ENCODE assay signal across 19 cellular contexts in genomic region chr9:124019771-124020519, GRCh38. TPM values are rescaled to one million over a fixed set of nuclear protein-coding genes. Genes with fewer than 3 reads are reported as not detected.
DNase-seq lines count a peak whose midpoint lies in the region; ATAC-seq, FAIRE-seq and TF ChIP-seq lines count a peak whose summit lies in the region.
"Had no signal": no experiment of that assay in that cellular context is flagged by ENCODE, and none has a peak within 500 bp of the region (broad histone marks: within the 10 kb centered on the region; RNA-seq: fewer than 3 reads in every experiment).

No MANE protein-coding gene starts in this region.

- no peak overlapping the region for H3K9ac ChIP-seq in neuronal stem cell (ENCODE audit: low read depth, low read length, poor library complexity)

- no peak overlapping the region for H2BK120ac ChIP-seq in neuronal stem cell (ENCODE audit: low read depth, low read length)

- H4K91ac ChIP-seq in neuronal stem cell (ENCODE audit: low read depth, low read length, poor library complexity), result no peak overlapping the region

- H4K8ac ChIP-seq in neuronal stem cell (ENCODE audit: low read depth, low read length), result no peak overlapping the region

- H3K9me3 Mint-ChIP-seq in brain (peaks cover 0 to 14% (median 0%) of the 10 kb centered on the region in 5 experiments), endothelial cell (ENCODE audit: unreplicated experiment) (no peaks in the 10 kb centered on the region)
- H3K9me3 Mint-ChIP-seq in CD8-positive, alpha-beta T cell, result no peaks in the 10 kb centered on the region

- intact Hi-C loops in CD8-positive, alpha-beta T cell (cut with DNase I, micrococcal nuclease), result no loop called here

- no peak for DNase-seq in GM12892 (ENCODE audit: insufficient read length)
- peak; percentile 8 for DNase-seq in NB4 (ENCODE audit: low read depth)
- no peak for DNase-seq in neuronal stem cell (ENCODE audit: low spot score)
- no peak for DNase-seq in hippocampal formation (lab: John Stamatoyannopoulos, UW)
- DNase-seq in endothelial cell (ENCODE audit: low spot score), result no peak
- no peak for DNase-seq in CD8-positive, alpha-beta T cell
- no peak for DNase-seq in anterior cingulate cortex (lab: John Stamatoyannopoulos, UW)
- DNase-seq: CD4-positive, CD25-positive, alpha-beta regulatory T cell; DMS79; Kasumi-1; MM.1S; NCI-H1105; NCI-H1694; NCI-H446; NCI-H748 treated with DMSO at 0.1 percent for 48 hours; PC-3 had no signal

- peak overlapping the region; percentile 36 for H2AK5ac ChIP-seq in neuronal stem cell (ENCODE audit: low read depth, low read length)

- TF ChIP-seq POLR2A in GM12892 (IDR thresholded peaks at IDR 0.05; ENCODE audit: low read depth, low read length) (no peak), NB4 (IDR thresholded peaks at IDR 0.05; ENCODE audit: extremely low read depth, insufficient read length) (no peak)

- H3K27me3 Mint-ChIP-seq in brain (peaks cover 76% of the 10 kb centered on the region), endothelial cell (ENCODE audit: unreplicated experiment) (peaks cover 39% of the 10 kb centered on the region)
- H3K27me3 Mint-ChIP-seq in CD8-positive, alpha-beta T cell (ENCODE audit: low read depth), result peaks cover 78% of the 10 kb centered on the region

- H3K36me3 ChIP-seq in neuronal stem cell (replicated peaks in 1 of 2; ENCODE audit: control insufficient read depth in 2 of 2, insufficient read depth in 2 of 2, low read length in 2 of 2), result peaks cover 0 to 59% of the 10 kb centered on the region in 2 donors
- H3K36me3 ChIP-seq in CD8-positive, alpha-beta T cell (ENCODE audit: insufficient read depth, low read length), result no peaks in the 10 kb centered on the region

- no peak overlapping the region for H2AFZ ChIP-seq in neuronal stem cell (ENCODE audit: low read length)

- ATAC-seq in CD8-positive, alpha-beta T cell, result no peak
- ATAC-seq: PC-3 had no signal

- H3K36me3 Mint-ChIP-seq in brain, result peaks cover 9% of the 10 kb centered on the region
- no peaks in the 10 kb centered on the region for H3K36me3 Mint-ChIP-seq in endothelial cell (ENCODE audit: low read depth, unreplicated experiment)
- no peaks in the 10 kb centered on the region for H3K36me3 Mint-ChIP-seq in CD8-positive, alpha-beta T cell
- H3K36me3 Mint-ChIP-seq: CD4-positive, CD25-positive, alpha-beta regulatory T cell had no signal

- WGBS in neuronal stem cell (ENCODE audit: extremely low coverage in 2 of 2, insufficient read length in 2 of 2, insufficient replicate concordance in 1 of 2), 2 donors, result no CpG with 5 or more reads among the region's 15 CpGs

- no peak overlapping the region for H2BK5ac ChIP-seq in neuronal stem cell (ENCODE audit: low read length)

- H3K4ac ChIP-seq in neuronal stem cell (ENCODE audit: low read length), result no peak overlapping the region

- peak overlapping the region; percentile 24 for H2BK12ac ChIP-seq in neuronal stem cell (ENCODE audit: low read length)

- TF ChIP-seq CTCF in NB4 (IDR thresholded peaks at IDR 0.05; ENCODE audit: low read depth, low read length) (no peak), brain (conservative IDR thresholded peaks at IDR 0.05) (no peak), endothelial cell (IDR thresholded peaks at IDR 0.05; ENCODE audit: unreplicated experiment) (no peak)
- TF ChIP-seq CTCF in CD8-positive, alpha-beta T cell (IDR thresholded peaks at IDR 0.05), result no peak

- H3K23ac ChIP-seq in neuronal stem cell (ENCODE audit: low read depth, low read length, poor library complexity), result no peak overlapping the region

- POLR2A ChIA-PET in CD8-positive, alpha-beta T cell (lab: Charles Lee), result no interaction called here

- peak overlapping the region; percentile 19 for H3K4me2 ChIP-seq in neuronal stem cell (ENCODE audit: insufficient read depth, low read length, poor library complexity, severe bottlenecking)

- H3K18ac ChIP-seq in neuronal stem cell (ENCODE audit: low read length), result no peak overlapping the region

- CTCF ChIA-PET in CD8-positive, alpha-beta T cell (lab: Charles Lee), result no interaction called here

- peak overlapping the region; percentile 38 for H2BK15ac ChIP-seq in neuronal stem cell (ENCODE audit: low read length)

- H3K4me1 ChIP-seq in neuronal stem cell (ENCODE audit: control insufficient read depth in 2 of 2, insufficient read depth in 1 of 2, low read depth in 1 of 2, low read length in 2 of 2), result peaks cover 0 to 19% of the 10 kb centered on the region in 2 donors
- peaks cover 34% of the 10 kb centered on the region for H3K4me1 ChIP-seq in CD8-positive, alpha-beta T cell (ENCODE audit: insufficient read depth, low read length)

- H3K4me3 ChIP-seq in NB4 (ENCODE audit: low read depth, low read length) (no peak overlapping the region), neuronal stem cell (ENCODE audit: low read length in 2 of 2) (no peak overlapping the region)
- no peak overlapping the region for H3K4me3 ChIP-seq in CD8-positive, alpha-beta T cell (ENCODE audit: low read depth, low read length)

- H3K27ac ChIP-seq in neuronal stem cell (replicated peaks; ENCODE audit: low read length), result no peak overlapping the region
- H3K27ac ChIP-seq in CD8-positive, alpha-beta T cell (ENCODE audit: low read depth, low read length), result no peak overlapping the region
- H3K27ac ChIP-seq: RWPE1 had no signal

- H3K27ac Mint-ChIP-seq in brain (peak overlapping the region in 2 of 5 experiments; percentile 91 to 98), endothelial cell (ENCODE audit: unreplicated experiment) (no peak overlapping the region)
- no peak overlapping the region for H3K27ac Mint-ChIP-seq in CD8-positive, alpha-beta T cell
- H3K27ac Mint-ChIP-seq: CD4-positive, CD25-positive, alpha-beta regulatory T cell had no signal

- H3K79me1 ChIP-seq in neuronal stem cell (ENCODE audit: low read depth, low read length), result peaks cover 14% of the 10 kb centered on the region

- FAIRE-seq in GM12892 (lab: Jason Lieb, UNC), result peak; percentile 40
- FAIRE-seq: H54 had no signal

- H3K14ac ChIP-seq in neuronal stem cell (ENCODE audit: low read length), result no peak overlapping the region

- H3K9me3 ChIP-seq in neuronal stem cell (replicated peaks in 1 of 2; ENCODE audit: control insufficient read depth in 2 of 2, insufficient read depth in 1 of 2, low read depth in 1 of 2, low read length in 2 of 2), result peaks cover 2 to 3% of the 10 kb centered on the region in 2 donors
- no peaks in the 10 kb centered on the region for H3K9me3 ChIP-seq in CD8-positive, alpha-beta T cell (ENCODE audit: low read length)

- H3K27me3 ChIP-seq in neuronal stem cell (ENCODE audit: control insufficient read depth in 3 of 3, insufficient read depth in 3 of 3, low read depth in 1 of 3, low read length in 3 of 3), result peaks cover 0 to 100% (median 0%) of the 10 kb centered on the region in 3 experiments
- peaks cover 52% of the 10 kb centered on the region for H3K27me3 ChIP-seq in CD8-positive, alpha-beta T cell (ENCODE audit: insufficient read depth, low read length)

- H3K4me3 Mint-ChIP-seq in brain (peak overlapping the region; percentile 26 to 95 (median 44)), endothelial cell (ENCODE audit: unreplicated experiment) (no peak overlapping the region)
- no peak overlapping the region for H3K4me3 Mint-ChIP-seq in CD8-positive, alpha-beta T cell
- H3K4me3 Mint-ChIP-seq: CD4-positive, CD25-positive, alpha-beta regulatory T cell had no signal

- H3K4me1 Mint-ChIP-seq in brain (peaks cover 33% of the 10 kb centered on the region), endothelial cell (ENCODE audit: unreplicated experiment) (peaks cover 10% of the 10 kb centered on the region)
- H3K4me1 Mint-ChIP-seq in CD8-positive, alpha-beta T cell (ENCODE audit: low read depth), result peaks cover 40% of the 10 kb centered on the region

RNA-seq across cellular contexts. Expression of gene LHX2, which starts 8.4 kb away (rescaled TPM):
- polyA plus RNA-seq in GM12892 (2012; ENCODE audit: missing spikeins), result 6.3 TPM
- 283 TPM for polyA plus RNA-seq in brain (ENCODE audit: insufficient read depth, low read depth, low replicate concordance)
- 373 TPM for polyA plus RNA-seq in neuronal stem cell (2013, experiment 1 of 2)
- 381 TPM for polyA plus RNA-seq in neuronal stem cell (2013, experiment 2 of 2)
- total RNA-seq in endothelial cell (ENCODE audit: unreplicated experiment), result not detected
- total RNA-seq in CD8-positive, alpha-beta T cell, result not detected
- total RNA-seq: CD4-positive, CD25-positive, alpha-beta regulatory T cell had no signal
- polyA plus RNA-seq: CD4-positive, CD25-positive, alpha-beta regulatory T cell had no signal

Comparison
In these comparisons a context has a peak if more than half of its experiments do, and no peak if none do; other contexts are left out.
1. H3K4me3 Mint-ChIP-seq: peak in brain (5 of 5); none in endothelial cell (single experiment) and CD8-positive, alpha-beta T cell (single experiment).